In the genomic region with DNA sequence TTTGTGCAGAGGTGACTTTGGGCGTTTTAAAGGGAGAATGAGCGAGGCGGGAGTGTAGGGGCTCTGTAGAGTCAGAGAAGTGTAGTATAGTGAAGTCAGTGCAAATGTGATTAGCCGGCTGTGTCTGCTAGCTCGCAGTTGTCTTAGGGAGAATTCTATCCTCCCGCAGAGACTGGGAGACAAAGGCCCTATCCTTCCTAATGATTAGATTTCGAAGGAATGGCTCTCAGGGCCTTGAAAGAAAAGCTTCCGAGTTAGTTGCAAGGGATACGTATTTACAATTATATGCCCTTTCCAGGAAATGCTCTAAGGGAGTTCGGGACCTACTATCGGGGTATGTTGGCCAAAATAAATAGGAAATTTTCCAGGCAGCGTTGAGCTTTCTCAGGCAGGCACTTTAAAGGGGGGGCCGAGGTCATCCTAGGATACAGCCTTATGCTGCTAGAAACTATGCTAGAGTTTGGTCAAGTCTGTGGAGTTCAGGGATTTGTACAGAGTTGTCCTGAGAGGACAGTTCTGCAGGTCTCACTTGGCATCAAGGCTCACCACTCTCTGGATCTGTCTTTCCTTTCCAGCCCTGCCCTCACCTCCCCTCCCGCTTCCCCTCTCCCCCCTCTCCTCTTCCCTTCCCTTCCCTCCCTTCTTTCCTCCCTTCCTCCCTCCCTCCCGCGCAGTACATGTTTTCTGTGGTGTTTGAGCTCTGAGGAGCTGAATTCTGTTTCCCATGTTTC, we compare ENCODE assay signal across 8 cellular contexts. TPM values are rescaled to one million over a fixed set of nuclear protein-coding genes. Genes with fewer than 3 reads are reported as not detected.
DNase-seq lines count a peak whose midpoint lies in the region; ATAC-seq, FAIRE-seq and TF ChIP-seq lines count a peak whose summit lies in the region.

No MANE protein-coding gene starts in this region.

- H3K27ac ChIP-seq in brain microvascular endothelial cell = peak overlapping the region; percentile 61
- peak overlapping the region; percentile 67 for H3K27ac ChIP-seq in HepG2 (ENCODE audit: extremely low read length, insufficient read depth, low read length)
- H3K27ac ChIP-seq in thymus (ENCODE audit: low read depth) = no peak overlapping the region

- in situ Hi-C loops in brain microvascular endothelial cell (cut with HindIII; ENCODE audit: low pct_ligation_motif_present, low sequenced_read_pairs) (no loop called here), HepG2 (cut with HindIII; ENCODE audit: extremely low pct_ligation_motif_present, low pct_unique_long_range_greater_than_20kb) (no loop called here)

- POLR2A ChIA-PET in HepG2 (lab: Yijun Ruan, JAX) = interaction anchor here (0.9 to 4.4 kb wide), 12 partner anchors 10 to 990 kb away, joined by 3 to 22 read pairs (median 4); a partner anchor contains a TSS

- H3K36me3 ChIP-seq in brain microvascular endothelial cell (replicated peaks) (peaks cover 15% of the 10 kb centered on the region), HepG2 (replicated peaks in 1 of 2; ENCODE audit: control insufficient read depth in 1 of 2, insufficient read depth in 2 of 2, low read length in 2 of 2) (peaks cover 5 to 25% of the 10 kb centered on the region in 2 experiments), thymus (ENCODE audit: control insufficient read depth, insufficient read depth) (no peaks in the 10 kb centered on the region)

- H3K4me1 ChIP-seq in HepG2 (ENCODE audit: insufficient read depth, low read length) (peaks cover 47% of the 10 kb centered on the region), thymus (ENCODE audit: control insufficient read depth, insufficient read depth, low read length) (peaks cover 14% of the 10 kb centered on the region)

- TF ChIP-seq CTCF in brain microvascular endothelial cell (IDR thresholded peaks at IDR 0.05; ENCODE audit: low read depth, low read length, missing control alignments) = no peak
- no peak for TF ChIP-seq CTCF in HepG2 (CRISPR knock-in tag; IDR thresholded peaks at IDR 0.05)

- H3K79me2 ChIP-seq in HepG2 (ENCODE audit: insufficient read depth, low read length) = peaks cover 61% of the 10 kb centered on the region

- no peak overlapping the region for H2AFZ ChIP-seq in HepG2 (ENCODE audit: low read length)

- H3K27me3 ChIP-seq in brain microvascular endothelial cell (replicated peaks) (no peaks in the 10 kb centered on the region), HepG2 (ENCODE audit: control insufficient read depth in 1 of 2, insufficient read depth in 2 of 2, low read length in 2 of 2) (no peaks in the 10 kb centered on the region; a peak in 1 of 5 replicates), thymus (ENCODE audit: control insufficient read depth, insufficient read depth) (no peaks in the 10 kb centered on the region)

- H3K9me3 ChIP-seq in HepG2 (ENCODE audit: low read length) = no peaks in the 10 kb centered on the region
- no peaks in the 10 kb centered on the region for H3K9me3 ChIP-seq in thymus (ENCODE audit: control insufficient read depth)

- H3K9ac ChIP-seq in HepG2 (ENCODE audit: insufficient read depth, low read depth, low read length) = peak overlapping the region; percentile 91

- no peak for TF ChIP-seq EP300 in HepG2 (IDR thresholded peaks at IDR 0.05; ENCODE audit: low read depth in 2 of 2, low read length in 2 of 2)
- TF ChIP-seq EP300 in HepG2 (CRISPR knock-in tag; IDR thresholded peaks at IDR 0.05; ENCODE audit: borderline replicate concordance) = no peak

- peak overlapping the region; percentile 85 for H3K4me2 ChIP-seq in HepG2 (ENCODE audit: low read depth, low read length)

- no TSS peak for BruUV-seq in HepG2 (replicated peaks; lab: Mats Ljungman, UMichigan)

- CTCF ChIA-PET in HepG2 (lab: Yijun Ruan, JAX; ENCODE audit: low intra/inter-chr PET ratio, low total read pairs) = no interaction called here

- H3K4me3 ChIP-seq in brain microvascular endothelial cell (ENCODE audit: low read depth, low read length) = peak overlapping the region; percentile 92
- H3K4me3 ChIP-seq in HepG2 (replicated peaks in 1 of 3; ENCODE audit: insufficient read depth in 1 of 3, low read depth in 2 of 3, low read length in 3 of 3) = peak overlapping the region; percentile 85 to 97 (median 94)
- H3K4me3 ChIP-seq in thymus (ENCODE audit: low read length) = peak overlapping the region; percentile 77

- intact Hi-C loops in HepG2 (cut with micrococcal nuclease; ENCODE audit: unreplicated experiment) = loop anchor here (1.0 to 2.0 kb wide), 2 partner anchors 21 to 44 kb away; a partner anchor contains a TSS

- WGBS in HepG2 (ENCODE audit: low lambda C conversion rate) = 4% methylated on average over 16 of the region's 16 CpGs
- WGBS in thymus = 11% methylated on average over 16 of the region's 16 CpGs

- peak; percentile 40 for DNase-seq in NCI-H146 (lab: John Stamatoyannopoulos, UW)
- no peak for DNase-seq in NCI-H146 treated with DMSO at 0.1 percent for 48 hours (lab: John Stamatoyannopoulos, UW; ENCODE audit: unreplicated experiment)
- peak; percentile 3 for DNase-seq in NCI-H2107 (lab: John Stamatoyannopoulos, UW)
- DNase-seq in brain microvascular endothelial cell = no peak
- DNase-seq in HepG2 (ENCODE audit: low spot score) = no peak

- ATAC-seq in HepG2 = peak; percentile 68
- no peak for ATAC-seq in HG03565 (IDR thresholded peaks at IDR 0.05; ENCODE audit: unreplicated experiment)
- no peak for ATAC-seq in HG03520 (IDR thresholded peaks at IDR 0.05; ENCODE audit: unreplicated experiment)

- H4K20me1 ChIP-seq in HepG2 (ENCODE audit: insufficient read depth, low read length) = peaks cover 20% of the 10 kb centered on the region

- no peak for TF ChIP-seq POLR2A in HepG2 (IDR thresholded peaks at IDR 0.05; ENCODE audit: insufficient read depth in 1 of 2, low read depth in 2 of 2, low read length in 2 of 2)

- TF ChIP-seq RAD21 in HepG2 (CRISPR knock-in tag; IDR thresholded peaks at IDR 0.05) = no peak

- no peak for FAIRE-seq in HepG2 (lab: Jason Lieb, UNC)

RNA-seq across cellular contexts. Expression of a gene that starts 0.8 kb away (rescaled TPM):
- 56.0 and 81.2 TPM in 2 replicates for total RNA-seq in HepG2 (2016; rRNA removed; fragmentation: Illumina TruSeq; extraction: Trizol)
- 31.6 and 32.4 TPM in 2 replicates for total RNA-seq in HepG2 (2016; cell fraction: cytosol; rRNA removed; fragmentation: Illumina TruSeq; extraction: Trizol; ENCODE audit: low read depth)
- total RNA-seq in HepG2 (2016; cell fraction: insoluble cytoplasmic fraction; rRNA removed; fragmentation: Illumina TruSeq; extraction: Trizol) = 55.0 and 77.6 TPM in 2 replicates
- total RNA-seq in HepG2 (2016; cell fraction: membrane; rRNA removed; fragmentation: Illumina TruSeq; extraction: Trizol) = 27.6 and 29.5 TPM in 2 replicates
- total RNA-seq in HepG2 (2016; cell fraction: nucleus; rRNA removed; fragmentation: Illumina TruSeq; extraction: Trizol) = 66.7 and 77.9 TPM in 2 replicates
- polyA plus RNA-seq in HepG2 (2011; rRNA removed) = 28.9 and 39.0 TPM in 2 replicates
- 29.1 and 33.6 TPM in 2 replicates for polyA plus RNA-seq in HepG2 (2011; cell fraction: cytosol; rRNA removed)
- polyA plus RNA-seq in HepG2 (2011; cell fraction: nucleus; rRNA removed) = 31.9 and 36.0 TPM in 2 replicates
- 43.4 and 46.6 TPM in 2 replicates for polyA plus RNA-seq in HepG2 (2012)
- polyA plus RNA-seq in HepG2 (2016; cell fraction: cytosol; fragmentation: Illumina TruSeq; extraction: Trizol; ENCODE audit: low read depth) = 22.3 and 23.5 TPM in 2 replicates
- polyA plus RNA-seq in HepG2 (2016; cell fraction: insoluble cytoplasmic fraction; fragmentation: Illumina TruSeq; extraction: Trizol; ENCODE audit: low read depth) = 55.4 and 63.5 TPM in 2 replicates
- polyA plus RNA-seq in HepG2 (2016; cell fraction: membrane; fragmentation: Illumina TruSeq; extraction: Trizol; ENCODE audit: low read depth) = 20.8 and 23.1 TPM in 2 replicates
- 123 and 127 TPM in 2 replicates for polyA plus RNA-seq in HepG2 (2016; cell fraction: nucleus; fragmentation: Illumina TruSeq; extraction: Trizol; ENCODE audit: insufficient read depth, low read depth)
- polyA minus RNA-seq in HepG2 (2011; rRNA and poly(A)+ RNA removed; ENCODE audit: low replicate concordance) = 5.4 and 5.9 TPM in 2 replicates
- polyA minus RNA-seq in HepG2 (2011; cell fraction: cytosol; rRNA and poly(A)+ RNA removed) = 11.1 and 11.3 TPM in 2 replicates
- polyA minus RNA-seq in HepG2 (2011; cell fraction: nucleus; rRNA and poly(A)+ RNA removed) = 23.7 and 27.7 TPM in 2 replicates
- polyA plus RNA-seq in thymus = 97.7 TPM

RNA-seq across cellular contexts. Expression of a gene that starts 1.1 kb away (rescaled TPM):
- total RNA-seq in HepG2 (2016; rRNA removed; fragmentation: Illumina TruSeq; extraction: Trizol) = 266 and 383 TPM in 2 replicates
- total RNA-seq in HepG2 (2016; cell fraction: cytosol; rRNA removed; fragmentation: Illumina TruSeq; extraction: Trizol; ENCODE audit: low read depth) = 61.3 and 61.8 TPM in 2 replicates
- 256 and 402 TPM in 2 replicates for total RNA-seq in HepG2 (2016; cell fraction: insoluble cytoplasmic fraction; rRNA removed; fragmentation: Illumina TruSeq; extraction: Trizol)
- total RNA-seq in HepG2 (2016; cell fraction: membrane; rRNA removed; fragmentation: Illumina TruSeq; extraction: Trizol) = 95.4 and 107 TPM in 2 replicates
- 88.0 and 90.0 TPM in 2 replicates for total RNA-seq in HepG2 (2016; cell fraction: nucleus; rRNA removed; fragmentation: Illumina TruSeq; extraction: Trizol)
- polyA plus RNA-seq in HepG2 (2011; rRNA removed) (76.8 and 125 TPM in 2 replicates), thymus (226 TPM)
- polyA plus RNA-seq in HepG2 (2011; cell fraction: cytosol; rRNA removed) = 66.2 and 82.5 TPM in 2 replicates
- 17.0 and 19.6 TPM in 2 replicates for polyA plus RNA-seq in HepG2 (2011; cell fraction: nucleus; rRNA removed)
- 114 and 146 TPM in 2 replicates for polyA plus RNA-seq in HepG2 (2012)
- polyA plus RNA-seq in HepG2 (2016; cell fraction: cytosol; fragmentation: Illumina TruSeq; extraction: Trizol; ENCODE audit: low read depth) = 58.3 and 63.3 TPM in 2 replicates
- polyA plus RNA-seq in HepG2 (2016; cell fraction: insoluble cytoplasmic fraction; fragmentation: Illumina TruSeq; extraction: Trizol; ENCODE audit: low read depth) = 295 and 339 TPM in 2 replicates
- polyA plus RNA-seq in HepG2 (2016; cell fraction: membrane; fragmentation: Illumina TruSeq; extraction: Trizol; ENCODE audit: low read depth) = 78.4 and 83.3 TPM in 2 replicates
- 125 and 126 TPM in 2 replicates for polyA plus RNA-seq in HepG2 (2016; cell fraction: nucleus; fragmentation: Illumina TruSeq; extraction: Trizol; ENCODE audit: insufficient read depth, low read depth)
- 14.4 and 18.8 TPM in 2 replicates for polyA minus RNA-seq in HepG2 (2011; rRNA and poly(A)+ RNA removed; ENCODE audit: low replicate concordance)
- 33.7 and 36.6 TPM in 2 replicates for polyA minus RNA-seq in HepG2 (2011; cell fraction: cytosol; rRNA and poly(A)+ RNA removed)
- 23.6 and 27.7 TPM in 2 replicates for polyA minus RNA-seq in HepG2 (2011; cell fraction: nucleus; rRNA and poly(A)+ RNA removed)

RNA-seq across cellular contexts. Expression of a gene that starts 21.2 kb away (rescaled TPM):
- 1.1 and 1.3 TPM in 2 replicates for total RNA-seq in HepG2 (2016; rRNA removed; fragmentation: Illumina TruSeq; extraction: Trizol)
- total RNA-seq in HepG2 (2016; cell fraction: cytosol; rRNA removed; fragmentation: Illumina TruSeq; extraction: Trizol; ENCODE audit: low read depth) = 0.51 and 0.97 TPM in 2 replicates
- 1.2 and 2.0 TPM in 2 replicates for total RNA-seq in HepG2 (2016; cell fraction: insoluble cytoplasmic fraction; rRNA removed; fragmentation: Illumina TruSeq; extraction: Trizol)
- total RNA-seq in HepG2 (2016; cell fraction: membrane; rRNA removed; fragmentation: Illumina TruSeq; extraction: Trizol) = 1.1 and 1.8 TPM in 2 replicates
- total RNA-seq in HepG2 (2016; cell fraction: nucleus; rRNA removed; fragmentation: Illumina TruSeq; extraction: Trizol) = 3.3 and 4.3 TPM in 2 replicates
- polyA plus RNA-seq in HepG2 (2011; rRNA removed) = 0.37 and 0.68 TPM in 2 replicates
- polyA plus RNA-seq in HepG2 (2011; cell fraction: cytosol; rRNA removed) = 0.25 and 0.97 TPM in 2 replicates
- 0.48 and 0.66 TPM in 2 replicates for polyA plus RNA-seq in HepG2 (2011; cell fraction: nucleus; rRNA removed)
- 0.54 and 1.2 TPM in 2 replicates for polyA plus RNA-seq in HepG2 (2012)
- 0.60 and 0.75 TPM in 2 replicates for polyA plus RNA-seq in HepG2 (2016; cell fraction: cytosol; fragmentation: Illumina TruSeq; extraction: Trizol; ENCODE audit: low read depth)
- polyA plus RNA-seq in HepG2 (2016; cell fraction: insoluble cytoplasmic fraction; fragmentation: Illumina TruSeq; extraction: Trizol; ENCODE audit: low read depth) = 1.4 and 1.5 TPM in 2 replicates
- 0.36 and 0.58 TPM in 2 replicates for polyA plus RNA-seq in HepG2 (2016; cell fraction: membrane; fragmentation: Illumina TruSeq; extraction: Trizol; ENCODE audit: low read depth)
- polyA plus RNA-seq in HepG2 (2016; cell fraction: nucleus; fragmentation: Illumina TruSeq; extraction: Trizol; ENCODE audit: insufficient read depth, low read depth) = 2.2 and 3.3 TPM in 2 replicates
- 0.76 and 2.8 TPM in 2 replicates for polyA minus RNA-seq in HepG2 (2011; rRNA and poly(A)+ RNA removed; ENCODE audit: low replicate concordance)
- polyA minus RNA-seq in HepG2 (2011; cell fraction: cytosol; rRNA and poly(A)+ RNA removed) = 0.99 TPM in 1 of 2 replicates, not detected in the other
- 7.0 and 9.9 TPM in 2 replicates for polyA minus RNA-seq in HepG2 (2011; cell fraction: nucleus; rRNA and poly(A)+ RNA removed)
- polyA plus RNA-seq in thymus = 4.1 TPM

Comparison
In these comparisons a context has a peak if more than half of its experiments do, and no peak if none do; other contexts are left out.
1. DNase-seq: peak in NCI-H146 (single experiment) and NCI-H2107 (single experiment); none in NCI-H146 treated with DMSO at 0.1 percent for 48 hours (single experiment), brain microvascular endothelial cell (single experiment) and HepG2 (single experiment).
2. Peak in every context shown above with its lines, with median percentiles within 50 percentile points of each other: H3K4me3 ChIP-seq.